In the genomic region with DNA sequence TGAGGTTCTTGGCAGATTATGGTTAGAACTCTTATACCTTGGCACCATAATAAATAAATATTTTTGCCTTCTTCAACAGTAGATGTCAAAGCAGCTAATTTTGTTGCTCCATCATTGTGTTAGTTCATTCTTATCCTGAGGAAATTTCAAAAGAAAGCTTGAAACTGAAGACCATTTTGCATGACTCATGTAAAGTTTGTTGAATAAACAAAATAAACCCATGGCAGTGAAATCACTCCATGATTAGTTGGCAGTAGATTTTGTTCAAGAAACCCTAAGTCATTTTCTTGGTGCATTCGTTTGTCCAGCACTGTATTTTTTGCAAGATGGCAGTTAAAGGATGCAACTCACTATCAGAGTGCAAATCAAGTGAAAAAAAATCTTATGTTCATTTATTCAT, we compare ENCODE assay signal across 20 cellular contexts.
A peak's percentile ranks its signal among the peaks of the same experiment; 100 is the strongest.
DNase-seq lines count a peak whose midpoint lies in the region; ATAC-seq and TF ChIP-seq lines count a peak whose summit lies in the region.
"Had no signal": no experiment of that assay in that cellular context is flagged by ENCODE, and none has a peak within 500 bp of the region (broad histone marks: within the 10 kb centered on the region; RNA-seq: fewer than 3 reads in every experiment).

No MANE protein-coding gene starts in this region.

- POLR2A ChIA-PET in PC-3 (lab: Charles Lee; ENCODE audit: unreplicated experiment) = no interaction called here

- H3K9me3 ChIP-seq in PC-3 (ENCODE audit: low read length) (no peaks in the 10 kb centered on the region), osteoblast (ENCODE audit: low read depth, low read length) (no peaks in the 10 kb centered on the region)
- H3K9me3 ChIP-seq: BLaER1, stomach, uterus had no signal

- H4K20me1 ChIP-seq in PC-3 (ENCODE audit: low read length) = no peaks in the 10 kb centered on the region
- no peaks in the 10 kb centered on the region for H4K20me1 ChIP-seq in osteoblast (ENCODE audit: insufficient read depth, low read length)
- H4K20me1 ChIP-seq: BLaER1 had no signal

- no peaks in the 10 kb centered on the region for H3K9me2 ChIP-seq in PC-3 (replicated peaks; ENCODE audit: low read length)

- CTCF ChIA-PET in PC-3 (lab: Charles Lee) = interaction anchor here (0.6 kb wide), 1 partner anchor 516 kb away, joined by 4 read pairs; no protein-coding TSS in a partner anchor

- H3K27ac ChIP-seq in PC-3 (ENCODE audit: low read length) (no peak overlapping the region), osteoblast (ENCODE audit: low read depth, low read length) (no peak overlapping the region)
- H3K27ac ChIP-seq: BLaER1, dorsolateral prefrontal cortex, neural progenitor cell, stomach, uterus had no signal

- H3K27me3 ChIP-seq in PC-3 (ENCODE audit: low read length) = no peaks in the 10 kb centered on the region
- H3K27me3 ChIP-seq in osteoblast (ENCODE audit: insufficient read depth, low read length) = peaks cover 14% of the 10 kb centered on the region
- H3K27me3 ChIP-seq: BLaER1, neural progenitor cell, uterus had no signal

- H3K4me2 ChIP-seq in PC-3 (ENCODE audit: low read length) = 0 out of 2 replicates have a peak overlapping the region, but pooled peaks have one; percentile 14
- no peak overlapping the region for H3K4me2 ChIP-seq in osteoblast (ENCODE audit: insufficient read depth, low read length)
- H3K4me2 ChIP-seq: BLaER1, neural progenitor cell had no signal

- H3K4me1 ChIP-seq in PC-3 (ENCODE audit: insufficient read depth, low read length) = peaks cover 29% of the 10 kb centered on the region
- H3K4me1 ChIP-seq in osteoblast (ENCODE audit: insufficient read depth, low read length) = peaks cover 3% of the 10 kb centered on the region
- H3K4me1 ChIP-seq: stomach, uterus had no signal

- H3K36me3 ChIP-seq in PC-3 (ENCODE audit: low read depth, low read length) (no peaks in the 10 kb centered on the region), osteoblast (ENCODE audit: insufficient read depth, low read length) (no peaks in the 10 kb centered on the region)
- H3K36me3 ChIP-seq: neural progenitor cell, stomach, uterus had no signal

- no peak for TF ChIP-seq CTCF in AG09309 (IDR thresholded peaks at IDR 0.05; ENCODE audit: control insufficient read depth, insufficient read depth, low read depth, low read length, missing control alignments)
- no peak for TF ChIP-seq CTCF in PC-3 (conservative IDR thresholded peaks at IDR 0.05; ENCODE audit: low read depth, low read length)
- TF ChIP-seq CTCF in osteoblast (IDR thresholded peaks at IDR 0.05; ENCODE audit: extremely low read depth, low read depth, low read length) = no peak

- H3F3A ChIP-seq in PC-3 (ENCODE audit: low read length, unreplicated experiment) = no peaks in the 10 kb centered on the region

- no peak overlapping the region for H3K4me3 ChIP-seq in AG09309 (ENCODE audit: control insufficient read depth, low read depth, low read length)
- no peak overlapping the region for H3K4me3 ChIP-seq in PC-3 (ENCODE audit: low read length)
- H3K4me3 ChIP-seq in osteoblast (ENCODE audit: insufficient read depth, low read length) = no peak overlapping the region
- H3K4me3 ChIP-seq: BLaER1, dorsolateral prefrontal cortex, neural progenitor cell, stomach, uterus had no signal

- H3K79me2 ChIP-seq in PC-3 (ENCODE audit: low read length) = no peaks in the 10 kb centered on the region
- H3K79me2 ChIP-seq in osteoblast (ENCODE audit: insufficient read depth, low read length) = no peaks in the 10 kb centered on the region

- BruUV-seq in PC-3 (replicated peaks; lab: Mats Ljungman, UMichigan) = no TSS peak

- peak; percentile 45 for ATAC-seq in PC-3
- ATAC-seq in HG02763 (IDR thresholded peaks at IDR 0.05; ENCODE audit: unreplicated experiment) = no peak
- no peak for ATAC-seq in HG02884 (IDR thresholded peaks at IDR 0.05; ENCODE audit: unreplicated experiment)
- ATAC-seq: activated CD8-positive, alpha-beta memory T cell treated with anti-CD3 and anti-CD28 coated beads, Interleukin-2, amount 10 ng/mL, durations not matched to agents 7 days and 5 days had no signal

- intact Hi-C loops in PC-3 (cut with micrococcal nuclease) = loop anchor here (5.0 kb wide), 2 partner anchors 62 to 262 kb away; no protein-coding TSS in a partner anchor

- DNase-seq in AG09309 (ENCODE audit: low read depth) = peak; percentile 10
- peak; percentile 66 for DNase-seq in PC-3
- DNase-seq in dedifferentiated amniotic fluid mesenchymal stem cell (ENCODE audit: extremely low spot score) = peak; percentile 26
- peak; percentile 17 for DNase-seq in osteoblast (ENCODE audit: insufficient read length, low spot score, missing footprints)
- no peak for DNase-seq in RPMI8226
- no peak for DNase-seq in central memory CD4-positive, alpha-beta T cell
- DNase-seq: activated CD4-positive, CD25-positive, alpha-beta regulatory T cell treated with anti-CD3 and anti-CD28 coated beads, Interleukin-2, amount 50 U/mL, for 72 hours; activated CD8-positive, alpha-beta memory T cell treated with anti-CD3 and anti-CD28 coated beads, Interleukin-2, amount 10 ng/mL, durations not matched to agents 7 days and 5 days; amniotic stem cell; DMS 273 treated with DMSO at 0.1 percent for 48 hours; dorsolateral prefrontal cortex; hippocampal formation; NCI-H2029 treated with DMSO at 0.1 percent for 48 hours; NCI-H526 treated with DMSO at 0.1 percent for 48 hours; stomach; uterus had no signal

- no peak overlapping the region for H3K9ac ChIP-seq in PC-3 (ENCODE audit: low read length)
- H3K9ac ChIP-seq: BLaER1, neural progenitor cell had no signal

- H2AFZ ChIP-seq in PC-3 (ENCODE audit: low read length) (no peak overlapping the region), osteoblast (ENCODE audit: low read length) (no peak overlapping the region)
- H2AFZ ChIP-seq: neural progenitor cell had no signal

Comparison
In these comparisons a context has a peak if more than half of its experiments do, and no peak if none do; other contexts are left out.
1. DNase-seq: peak in AG09309 (single experiment), PC-3 (single experiment), dedifferentiated amniotic fluid mesenchymal stem cell (single experiment) and osteoblast (single experiment); none in RPMI8226 (single experiment) and central memory CD4-positive, alpha-beta T cell (single experiment).